In genomic region chr11:85595285-85595884, GRCh38 we compare ENCODE assay signal across 8 cellular contexts. TPM values are rescaled to one million over a fixed set of nuclear protein-coding genes. Genes with fewer than 3 reads are reported as not detected.
DNase-seq lines count a peak whose midpoint lies in the region; TF ChIP-seq lines count a peak whose summit lies in the region.

No MANE protein-coding gene starts in this region.

- H3K9me3 ChIP-seq in Karpas-422 (ENCODE audit: low read length), result no peaks in the 10 kb centered on the region
- H3K9me3 ChIP-seq in esophagus squamous epithelium, result no peaks in the 10 kb centered on the region
- no peaks in the 10 kb centered on the region for H3K9me3 ChIP-seq in neuronal stem cell (replicated peaks in 1 of 2; ENCODE audit: control insufficient read depth in 2 of 2, insufficient read depth in 1 of 2, low read depth in 1 of 2, low read length in 2 of 2)

- H3K23ac ChIP-seq in neuronal stem cell (ENCODE audit: low read depth, low read length, poor library complexity), result no peak overlapping the region

- H2AFZ ChIP-seq in Karpas-422 (ENCODE audit: low read length), result no peak overlapping the region
- H2AFZ ChIP-seq in neuronal stem cell (ENCODE audit: low read length), result no peak overlapping the region

- H3K27ac ChIP-seq in Karpas-422 (ENCODE audit: low read length) (no peak overlapping the region), esophagus squamous epithelium (no peak overlapping the region), neuronal stem cell (replicated peaks; ENCODE audit: low read length) (no peak overlapping the region)

- TF ChIP-seq POLR2A in esophagus squamous epithelium (IDR thresholded peaks at IDR 0.05), result no peak

- H3K79me2 ChIP-seq in Karpas-422 (ENCODE audit: low read length), result no peaks in the 10 kb centered on the region

- no peak overlapping the region for H2AK5ac ChIP-seq in neuronal stem cell (ENCODE audit: low read depth, low read length)

- H4K8ac ChIP-seq in neuronal stem cell (ENCODE audit: low read depth, low read length), result no peak overlapping the region

- no peak overlapping the region for H2BK15ac ChIP-seq in neuronal stem cell (ENCODE audit: low read length)

- intact Hi-C loops in esophagus squamous epithelium (cut with DNase I), result no loop called here

- no peak overlapping the region for H2BK120ac ChIP-seq in neuronal stem cell (ENCODE audit: low read depth, low read length)

- in situ Hi-C loops in SK-MEL-5 (cut with HindIII; ENCODE audit: low pct_unique_long_range_greater_than_20kb, low sequenced_read_pairs), result no loop called here

- H2BK5ac ChIP-seq in neuronal stem cell (ENCODE audit: low read length), result no peak overlapping the region

- no peak overlapping the region for H2BK12ac ChIP-seq in neuronal stem cell (ENCODE audit: low read length)

- TF ChIP-seq CTCF in esophagus squamous epithelium (IDR thresholded peaks at IDR 0.05), result peak in 4 of 6 experiments; percentile 42 to 65 (median 56)

- H3K4me1 ChIP-seq in Karpas-422 (ENCODE audit: low read length), result no peaks in the 10 kb centered on the region
- H3K4me1 ChIP-seq in esophagus squamous epithelium, result no peaks in the 10 kb centered on the region
- no peaks in the 10 kb centered on the region for H3K4me1 ChIP-seq in neuronal stem cell (ENCODE audit: control insufficient read depth in 2 of 2, insufficient read depth in 1 of 2, low read depth in 1 of 2, low read length in 2 of 2)

- DNase-seq in COLO829 (ENCODE audit: low spot score) (peak; percentile 48), GM19238 (ENCODE audit: insufficient read length, low spot score) (peak; percentile 1), Karpas-422 (peak; percentile 92), SK-MEL-5 (ENCODE audit: low read depth, low spot score) (peak; percentile 65), esophagus squamous epithelium (lab: John Stamatoyannopoulos, UW) (no peak), neuronal stem cell (ENCODE audit: low spot score) (peak; percentile 23)
- no peak for DNase-seq in stimulated activated naive CD4-positive, alpha-beta T cell treated with Interleukin-2 at 50 U/mL for 16 hours (lab: John Stamatoyannopoulos, UW)
- DNase-seq in activated CD8-positive, alpha-beta memory T cell treated with anti-CD3 and anti-CD28 coated beads, Interleukin-2, amount 50 U/mL, for 48 hours, result no peak

- H3K4me3 ChIP-seq in Karpas-422 (ENCODE audit: low read length), result no peak overlapping the region
- H3K4me3 ChIP-seq in esophagus squamous epithelium, result no peak overlapping the region
- no peak overlapping the region for H3K4me3 ChIP-seq in neuronal stem cell (ENCODE audit: low read length in 2 of 2)

- no peaks in the 10 kb centered on the region for H3K79me1 ChIP-seq in neuronal stem cell (ENCODE audit: low read depth, low read length)

- H3K14ac ChIP-seq in neuronal stem cell (ENCODE audit: low read length), result no peak overlapping the region

- H3K4me2 ChIP-seq in Karpas-422 (ENCODE audit: low read depth, low read length, poor library complexity, severe bottlenecking) (no peak overlapping the region), neuronal stem cell (ENCODE audit: insufficient read depth, low read length, poor library complexity, severe bottlenecking) (no peak overlapping the region)

- H3K18ac ChIP-seq in neuronal stem cell (ENCODE audit: low read length), result no peak overlapping the region

- H3K9ac ChIP-seq in Karpas-422 (ENCODE audit: low read length), result no peak overlapping the region
- no peak overlapping the region for H3K9ac ChIP-seq in neuronal stem cell (ENCODE audit: low read depth, low read length, poor library complexity)

- H3K36me3 ChIP-seq in Karpas-422 (ENCODE audit: insufficient read depth, low read length), result no peaks in the 10 kb centered on the region
- H3K36me3 ChIP-seq in esophagus squamous epithelium, result no peaks in the 10 kb centered on the region
- no peaks in the 10 kb centered on the region for H3K36me3 ChIP-seq in neuronal stem cell (replicated peaks in 1 of 2; ENCODE audit: control insufficient read depth in 2 of 2, insufficient read depth in 2 of 2, low read length in 2 of 2)

- H3K27me3 ChIP-seq in Karpas-422 (ENCODE audit: low read length), result 0 out of 2 replicates have a peak, but pooled peaks cover 3% of the 10 kb centered on the region
- H3K27me3 ChIP-seq in esophagus squamous epithelium, result no peaks in the 10 kb centered on the region
- no peaks in the 10 kb centered on the region for H3K27me3 ChIP-seq in neuronal stem cell (ENCODE audit: control insufficient read depth in 3 of 3, insufficient read depth in 3 of 3, low read depth in 1 of 3, low read length in 3 of 3)

- H4K91ac ChIP-seq in neuronal stem cell (ENCODE audit: low read depth, low read length, poor library complexity), result no peak overlapping the region

- H3K4ac ChIP-seq in neuronal stem cell (ENCODE audit: low read length), result no peak overlapping the region

- H3K9me2 ChIP-seq in Karpas-422 (replicated peaks; ENCODE audit: insufficient read depth, low read length), result no peaks in the 10 kb centered on the region

- H4K20me1 ChIP-seq in Karpas-422 (ENCODE audit: insufficient read depth, low read depth, low read length), result no peaks in the 10 kb centered on the region

RNA-seq across cellular contexts. Expression of gene DLG2, which starts 31.8 kb away (rescaled TPM):
- 2.7 and 6.9 TPM in 2 replicates for total RNA-seq in Karpas-422 (2014; rRNA removed; shearing (Covaris generic); ENCODE audit: low replicate concordance)
- total RNA-seq in SK-MEL-5 (2014; rRNA removed; shearing (Covaris generic)), result not detected in 2 replicates
- 0.13 and 0.20 TPM in 2 replicates for polyA plus RNA-seq in SK-MEL-5 (2015; cell fraction: cytosol; rRNA removed)
- 0.49 and 1.1 TPM in 2 replicates for polyA plus RNA-seq in SK-MEL-5 (2015; cell fraction: nucleus; rRNA removed)
- 10 to 100 TPM in 3 of 4 donors, 1 to 10 TPM in 1; 2.9 to 27.7 (median 12.6) TPM for total RNA-seq in esophagus squamous epithelium
- 1.2 TPM for polyA plus RNA-seq in neuronal stem cell (2013, experiment 1 of 2)
- polyA plus RNA-seq in neuronal stem cell (2013, experiment 2 of 2), result 1.6 TPM

RNA-seq across cellular contexts. Expression of gene TMEM126B, which starts 33.0 kb away (rescaled TPM):
- total RNA-seq in Karpas-422 (2014; rRNA removed; shearing (Covaris generic); ENCODE audit: low replicate concordance), result 92.1 and 188 TPM in 2 replicates
- 83.7 and 86.2 TPM in 2 replicates for total RNA-seq in SK-MEL-5 (2014; rRNA removed; shearing (Covaris generic))
- 38.3 and 39.4 TPM in 2 replicates for polyA plus RNA-seq in SK-MEL-5 (2015; cell fraction: cytosol; rRNA removed)
- polyA plus RNA-seq in SK-MEL-5 (2015; cell fraction: nucleus; rRNA removed), result 85.5 and 116 TPM in 2 replicates
- total RNA-seq in esophagus squamous epithelium, result 10 to 100 TPM; 13.6 to 43.0 (median 38.7) TPM
- polyA plus RNA-seq in neuronal stem cell (2013, experiment 1 of 2), result 49.9 TPM
- 52.2 TPM for polyA plus RNA-seq in neuronal stem cell (2013, experiment 2 of 2)

RNA-seq across cellular contexts. Expression of gene TMEM126A, which starts 52.4 kb away (rescaled TPM):
- 29.3 and 77.2 TPM in 2 replicates for total RNA-seq in Karpas-422 (2014; rRNA removed; shearing (Covaris generic); ENCODE audit: low replicate concordance)
- 50.4 and 53.2 TPM in 2 replicates for total RNA-seq in SK-MEL-5 (2014; rRNA removed; shearing (Covaris generic))
- 17.3 and 20.9 TPM in 2 replicates for polyA plus RNA-seq in SK-MEL-5 (2015; cell fraction: cytosol; rRNA removed)
- 7.8 and 15.2 TPM in 2 replicates for polyA plus RNA-seq in SK-MEL-5 (2015; cell fraction: nucleus; rRNA removed)
- 10 to 100 TPM in 3 of 4 donors, 1 to 10 TPM in 1; 6.8 to 38.3 (median 25.7) TPM for total RNA-seq in esophagus squamous epithelium
- 49.6 TPM for polyA plus RNA-seq in neuronal stem cell (2013, experiment 1 of 2)
- polyA plus RNA-seq in neuronal stem cell (2013, experiment 2 of 2), result 51.7 TPM

Comparison
In these comparisons a context has a peak if more than half of its experiments do, and no peak if none do; other contexts are left out.
1. DNase-seq: peak in COLO829 (single experiment), GM19238 (single experiment), Karpas-422 (single experiment), SK-MEL-5 (single experiment) and neuronal stem cell (single experiment); none in esophagus squamous epithelium (single experiment), stimulated activated naive CD4-positive, alpha-beta T cell treated with Interleukin-2 at 50 U/mL for 16 hours (single experiment) and activated CD8-positive, alpha-beta memory T cell treated with anti-CD3 and anti-CD28 coated beads, Interleukin-2, amount 50 U/mL, for 48 hours (single experiment).